16 cellular contexts compared by ENCODE assay signal in the genomic region with DNA sequence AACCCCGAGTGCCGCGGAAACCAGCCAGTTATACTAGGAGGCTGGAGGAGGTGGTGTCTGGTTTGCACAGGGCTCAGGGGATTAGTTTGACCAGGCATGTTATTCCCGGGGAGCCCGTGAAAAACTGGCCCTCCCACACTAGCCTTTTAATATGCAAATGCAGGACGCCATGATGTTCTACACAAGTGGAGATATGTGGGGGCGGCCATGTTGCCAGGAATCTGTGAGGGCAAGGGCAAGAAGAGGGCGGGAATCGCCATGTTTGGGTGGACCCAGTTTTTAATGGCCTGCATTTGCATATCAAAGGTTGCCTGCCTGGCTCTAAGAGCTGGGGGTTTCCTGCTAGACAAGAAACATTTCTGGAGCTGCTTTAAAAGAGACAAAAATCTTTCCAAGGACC.
"Had no signal": no experiment of that assay in that cellular context is flagged by ENCODE, and none has a peak within 500 bp of the region (broad histone marks: within the 10 kb centered on the region; RNA-seq: fewer than 3 reads in every experiment).

No MANE protein-coding gene starts in this region.

- H3K9me3 Mint-ChIP-seq: activated naive CD4-positive, alpha-beta T cell treated with anti-CD3 and anti-CD28 coated beads, Interleukin-2, amount 50 U/mL, for 24 hours; type B pancreatic cell had no signal

- H3K27ac ChIP-seq: adrenal gland, dorsolateral prefrontal cortex, gastroesophageal sphincter, right lobe of liver had no signal

- H3K4me1 ChIP-seq: adrenal gland, gastroesophageal sphincter, right lobe of liver had no signal

- H3K4me1 Mint-ChIP-seq: activated CD4-positive, alpha-beta memory T cell treated with anti-CD3 and anti-CD28 coated beads, Interleukin-2, amount 10 ng/mL, durations not matched to agents 7 days and 5 days; activated naive CD4-positive, alpha-beta T cell treated with anti-CD3 and anti-CD28 coated beads, Interleukin-2, amount 50 U/mL, for 24 hours; immature natural killer cell had no signal

- DNase-seq: activated CD4-positive, alpha-beta memory T cell treated with anti-CD3 and anti-CD28 coated beads, Interleukin-2, amount 10 ng/mL, durations not matched to agents 7 days and 5 days; activated CD4-positive, alpha-beta T cell treated with anti-CD3 and anti-CD28 coated beads for 4 hours; activated effector memory CD4-positive, alpha-beta T cell treated with anti-CD3 and anti-CD28 coated beads, Interleukin-2, amount 50 U/mL, for 16 hours; activated T-cell treated with anti-CD3 and anti-CD28 coated beads, Interleukin-2, amount 50 U/mL, for 4 hours; adrenal gland; dorsolateral prefrontal cortex; erythroblast; immature natural killer cell; mesenchymal stem cell; right lobe of liver; stimulated activated naive CD8-positive, alpha-beta T cell treated with anti-CD3 and anti-CD28 coated beads, Interleukin-15, Interleukin-2, amounts not matched to agents 100 U/mL and 50 U/mL, for 24 hours had no signal

- H3K4me3 Mint-ChIP-seq: activated CD4-positive, alpha-beta memory T cell treated with anti-CD3 and anti-CD28 coated beads, Interleukin-2, amount 10 ng/mL, durations not matched to agents 7 days and 5 days; activated naive CD4-positive, alpha-beta T cell treated with anti-CD3 and anti-CD28 coated beads, Interleukin-2, amount 50 U/mL, for 24 hours; activated T-cell treated with anti-CD3 and anti-CD28 coated beads, Interleukin-2, amount 50 U/mL, for 4 hours; immature natural killer cell; natural killer cell treated with Interleukin-12 subunit alpha and Interleukin-12 subunit beta and Interleukin-15 and Interleukin-18, amount 100 ng/mL, for 72 hours; type B pancreatic cell had no signal

- H3K27me3 ChIP-seq: adrenal gland, dorsolateral prefrontal cortex, gastroesophageal sphincter, right lobe of liver had no signal

- H3K27me3 Mint-ChIP-seq: activated CD4-positive, alpha-beta memory T cell treated with anti-CD3 and anti-CD28 coated beads, Interleukin-2, amount 10 ng/mL, durations not matched to agents 7 days and 5 days; activated naive CD4-positive, alpha-beta T cell treated with anti-CD3 and anti-CD28 coated beads, Interleukin-2, amount 50 U/mL, for 24 hours; natural killer cell treated with Interleukin-12 subunit alpha and Interleukin-12 subunit beta and Interleukin-15 and Interleukin-18, amount 100 ng/mL, for 72 hours; type B pancreatic cell had no signal

- H3K27ac Mint-ChIP-seq: activated CD4-positive, alpha-beta memory T cell treated with anti-CD3 and anti-CD28 coated beads, Interleukin-2, amount 10 ng/mL, durations not matched to agents 7 days and 5 days; activated naive CD4-positive, alpha-beta T cell treated with anti-CD3 and anti-CD28 coated beads, Interleukin-2, amount 50 U/mL, for 24 hours; immature natural killer cell; natural killer cell treated with Interleukin-12 subunit alpha and Interleukin-12 subunit beta and Interleukin-15 and Interleukin-18, amount 100 ng/mL, for 72 hours; type B pancreatic cell had no signal

- H3K4me2 ChIP-seq: smooth muscle cell had no signal

- H3K36me3 ChIP-seq: adrenal gland, gastroesophageal sphincter, right lobe of liver had no signal

- H3K9me3 ChIP-seq: adrenal gland, gastroesophageal sphincter, right lobe of liver had no signal

- ATAC-seq: activated T-cell treated with anti-CD3 and anti-CD28 coated beads, Interleukin-2, amount 50 U/mL, for 4 hours; gastroesophageal sphincter; natural killer cell treated with Interleukin-12 subunit alpha and Interleukin-12 subunit beta and Interleukin-15 and Interleukin-18, amount 100 ng/mL, for 72 hours; right lobe of liver; stimulated activated naive CD8-positive, alpha-beta T cell treated with anti-CD3 and anti-CD28 coated beads, Interleukin-15, Interleukin-2, amounts not matched to agents 100 U/mL and 50 U/mL, for 24 hours had no signal

- H3K4me3 ChIP-seq: adrenal gland, dorsolateral prefrontal cortex, gastroesophageal sphincter, right lobe of liver, smooth muscle cell had no signal

- H3K36me3 Mint-ChIP-seq: activated naive CD4-positive, alpha-beta T cell treated with anti-CD3 and anti-CD28 coated beads, Interleukin-2, amount 50 U/mL, for 24 hours; immature natural killer cell; natural killer cell treated with Interleukin-12 subunit alpha and Interleukin-12 subunit beta and Interleukin-15 and Interleukin-18, amount 100 ng/mL, for 72 hours; type B pancreatic cell had no signal
